ENCODE assay signal across 24 cellular contexts in genomic region chr2:219766658-219767057, GRCh38.
"Had no signal": no experiment of that assay in that cellular context is flagged by ENCODE, and none has a peak within 500 bp of the region (broad histone marks: within the 10 kb centered on the region; RNA-seq: fewer than 3 reads in every experiment).

No MANE protein-coding gene starts in this region.

- H3K27ac ChIP-seq: KMS-11, VCaP had no signal

- H3K4me2 ChIP-seq: KMS-11 had no signal

- ATAC-seq: activated T-helper 17 cell treated with anti-CD3 and anti-CD28 coated beads, Interleukin-2, amount 50 U/mL, for 72 hours; T-cell had no signal

- H3K9ac ChIP-seq: KMS-11 had no signal

- DNase-seq: activated CD4-positive, alpha-beta memory T cell treated with anti-CD3 and anti-CD28 coated beads for 36 hours; activated CD4-positive, alpha-beta T cell treated with anti-CD3 and anti-CD28 coated beads, Interleukin-2, amount 10 ng/mL, durations not matched to agents 7 days and 5 days; activated CD4-positive, CD25-positive, alpha-beta regulatory T cell; activated CD8-positive, alpha-beta memory T cell treated with anti-CD3 and anti-CD28 coated beads for 24 hours; activated gamma-delta T cell; activated naive CD4-positive, alpha-beta T cell treated with anti-CD3 and anti-CD28 coated beads for 36 hours; activated naive CD8-positive, alpha-beta T cell treated with anti-CD3 and anti-CD28 coated beads for 36 hours; activated T-cell treated with anti-CD3 and anti-CD28 coated beads for 4 hours; activated T-cell treated with anti-CD3 and anti-CD28 coated beads, Interleukin-2, amount 50 U/mL, for 48 hours; caudate nucleus; NCI-H1092 treated with DMSO at 0.1 percent for 48 hours; NCI-H1417 treated with DMSO at 0.1 percent for 48 hours; NCI-H1694 treated with DMSO at 0.1 percent for 48 hours; NCI-H2029 treated with DMSO at 0.1 percent for 48 hours; NCI-H345; NCI-H510A treated with DMSO at 0.1 percent for 48 hours; NCI-H69; SIG-M5; T-cell; T-helper 2 cell; T1000 had no signal
